In the genomic region with DNA sequence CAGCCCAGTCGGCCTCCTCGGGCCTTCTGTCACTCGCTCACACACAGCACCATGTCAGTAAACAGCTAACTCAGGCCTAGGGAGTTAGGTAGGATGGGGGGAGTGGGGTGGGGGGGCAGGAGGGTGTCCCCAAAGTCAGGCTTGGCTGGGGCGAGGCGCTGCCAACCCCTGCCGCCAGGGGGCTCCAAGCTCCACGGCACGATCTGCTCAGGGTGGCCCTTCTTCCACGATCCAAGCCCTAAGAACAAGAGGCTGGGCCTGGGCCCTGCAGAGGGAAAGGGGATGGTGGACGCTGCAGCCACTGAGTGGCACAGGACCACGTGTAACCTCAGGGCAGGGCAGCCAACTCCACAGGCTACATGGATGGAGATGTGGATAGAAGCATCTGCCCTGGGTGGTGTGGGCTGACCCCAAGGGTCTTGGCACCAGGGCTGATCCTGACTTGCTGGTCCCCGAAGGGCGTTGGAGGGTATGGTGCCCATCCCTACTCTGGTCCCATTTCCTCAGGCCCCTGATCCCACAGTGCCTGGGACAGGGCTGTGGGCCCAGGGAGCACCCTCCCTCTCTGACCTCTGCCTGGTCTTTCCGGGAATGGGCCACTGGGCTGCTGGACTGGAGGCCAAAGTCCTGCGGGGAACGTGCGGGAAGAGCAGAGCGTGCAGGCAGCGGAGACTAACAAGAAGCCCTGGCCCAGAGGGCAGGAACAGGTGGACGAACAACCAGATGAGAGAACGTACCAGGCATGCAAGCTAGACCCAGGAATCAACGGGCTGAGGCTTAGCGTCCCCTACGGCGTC, we compare ENCODE assay signal across 9 cellular contexts. TPM values are rescaled to one million over a fixed set of nuclear protein-coding genes. Genes with fewer than 3 reads are reported as not detected.
A peak's percentile ranks its signal among the peaks of the same experiment; 100 is the strongest.
DNase-seq lines count a peak whose midpoint lies in the region; FAIRE-seq and TF ChIP-seq lines count a peak whose summit lies in the region.
"Had no signal": no experiment of that assay in that cellular context is flagged by ENCODE, and none has a peak within 500 bp of the region (broad histone marks: within the 10 kb centered on the region; RNA-seq: fewer than 3 reads in every experiment).

No MANE protein-coding gene starts in this region.

- no peak overlapping the region for H3K4me3 ChIP-seq in H1 (ENCODE audit: extremely low read depth in 1 of 4, insufficient read depth in 2 of 4, low read depth in 3 of 4, low read length in 4 of 4)
- H3K4me3 ChIP-seq: skin epidermis had no signal

- no peaks in the 10 kb centered on the region for H3K27me3 ChIP-seq in H1 (replicated peaks in 1 of 4; ENCODE audit: control insufficient read depth in 3 of 4, extremely low read depth in 1 of 4, insufficient read depth in 3 of 4, low read length in 3 of 4)

- peak; percentile 89 to 99 (median 93) for TF ChIP-seq CTCF in H1 (IDR thresholded peaks at IDR 0.05; ENCODE audit: control extremely low read depth in 1 of 3, insufficient read depth in 1 of 3, low read depth in 1 of 3, low read length in 3 of 3)

- peak; percentile 92 to 93 for TF ChIP-seq RAD21 in H1 (IDR thresholded peaks at IDR 0.05 in 1 of 2, conservative IDR thresholded peaks at IDR 0.05 in 1 of 2; ENCODE audit: low read depth in 2 of 2, low read length in 2 of 2)

- no peaks in the 10 kb centered on the region for H3K79me1 ChIP-seq in H1 (ENCODE audit: low read depth, low read length)

- FAIRE-seq in H1 (lab: Jason Lieb, UNC) = no peak

- H2BK12ac ChIP-seq in H1 (ENCODE audit: low read depth, low read length) = no peak overlapping the region

- DNase-seq in NCI-H446 (lab: John Stamatoyannopoulos, UW) (peak; percentile 29 to 57), NCI-H446 treated with DMSO at 0.1 percent for 48 hours (lab: John Stamatoyannopoulos, UW) (no peak), NCI-H2196 (lab: John Stamatoyannopoulos, UW; ENCODE audit: unreplicated experiment) (peak; percentile 25), H1 (ENCODE audit: low read depth in 1 of 2, low spot score in 2 of 2) (peak in 1 of 2 experiments; percentile 96), mucosa of gallbladder (ENCODE audit: low spot score) (peak; percentile 66), NCI-H1048 (lab: John Stamatoyannopoulos, UW) (no peak)
- peak; percentile 49 to 67 for DNase-seq in activated CD8-positive, alpha-beta memory T cell treated with anti-CD3 and anti-CD28 coated beads for 4 hours (ENCODE audit: low read depth in 2 of 2)
- DNase-seq in stimulated activated CD8-positive, alpha-beta memory T cell treated with anti-CD3 and anti-CD28 coated beads, Interleukin-7, amount 100 ng/mL, for 24 hours (ENCODE audit: low read depth) = peak; percentile 74

- no peak overlapping the region for H3K27ac ChIP-seq in H1 (ENCODE audit: low read depth, low read length)

- H3K4ac ChIP-seq in H1 (replicated peaks; ENCODE audit: insufficient read length, low read depth, low read length) = no peak overlapping the region

- TF ChIP-seq EP300 in H1 (IDR thresholded peaks at IDR 0.05; ENCODE audit: borderline replicate concordance in 1 of 2, low read depth in 2 of 2, low read length in 2 of 2) = no peak

- POLR2A ChIA-PET in H1 (lab: Charles Lee; ENCODE audit: partially characterized antibody) = interaction anchor here (0.6 to 4.2 kb wide), 11 partner anchors 8 to 147 kb away, joined by 3 to 17 read pairs (median 4); a partner anchor contains a TSS

- no peak overlapping the region for H2BK20ac ChIP-seq in H1 (ENCODE audit: low read length)

- no peak overlapping the region for H2AFZ ChIP-seq in H1 (ENCODE audit: low read length)

- H3K79me2 ChIP-seq in H1 (ENCODE audit: control insufficient read depth in 1 of 2, insufficient read depth in 2 of 2, low read length in 2 of 2) = no peaks in the 10 kb centered on the region

- no peak overlapping the region; the same call in 1 of the 2 replicates for H3K18ac ChIP-seq in H1 (ENCODE audit: extremely low read depth, low read length)

- H3K4me2 ChIP-seq in H1 (ENCODE audit: insufficient read depth in 1 of 2, low read depth in 2 of 2, low read length in 2 of 2) = no peak overlapping the region

- no peak overlapping the region for H3K56ac ChIP-seq in H1 (replicated peaks; ENCODE audit: insufficient read length, low read depth, low read length)

- no peak overlapping the region for H2BK120ac ChIP-seq in H1 (replicated peaks; ENCODE audit: low read depth, low read length)

- H2AK5ac ChIP-seq in H1 (ENCODE audit: low read depth, low read length) = no peak overlapping the region

- no peak overlapping the region for H2BK5ac ChIP-seq in H1 (ENCODE audit: low read depth, low read length)

- no peak overlapping the region for H4K5ac ChIP-seq in H1 (ENCODE audit: insufficient read length, low read depth, low read length)

- H3K14ac ChIP-seq in H1 (ENCODE audit: insufficient read length) = no peak overlapping the region

- H3K9ac ChIP-seq in H1 (replicated peaks in 1 of 4; ENCODE audit: extremely low read depth in 1 of 4, low read depth in 3 of 4, low read length in 3 of 4) = no peak overlapping the region

- no peaks in the 10 kb centered on the region; the same call in 1 of the 2 replicates for H3K23me2 ChIP-seq in H1 (ENCODE audit: low read depth, low read length)

- H4K91ac ChIP-seq in H1 (replicated peaks; ENCODE audit: insufficient read length, low read length) = no peak overlapping the region

- H3K36me3 ChIP-seq in H1 (ENCODE audit: control insufficient read depth in 2 of 4, insufficient read depth in 4 of 4, low read length in 3 of 4) = peaks cover 8 to 24% (median 12%) of the 10 kb centered on the region in 4 experiments; a peak in 6 of 8 replicates

- no peaks in the 10 kb centered on the region for H3K9me3 ChIP-seq in H1 (ENCODE audit: insufficient read depth in 2 of 2, low read depth in 1 of 2, low read length in 1 of 2)

- peaks cover 3 to 11% (median 10%) of the 10 kb centered on the region in 4 experiments; a peak in 6 of 7 replicates for H3K4me1 ChIP-seq in H1 (replicated peaks in 1 of 4; ENCODE audit: control insufficient read depth in 3 of 4, insufficient read depth in 4 of 4, low read length in 3 of 4)

- TF ChIP-seq POLR2A in H1 (IDR thresholded peaks at IDR 0.05; ENCODE audit: control extremely low read depth in 1 of 2, low read depth in 2 of 2, low read length in 2 of 2) = no peak

- peaks cover 8 to 14% of the 10 kb centered on the region in 2 experiments for H4K20me1 ChIP-seq in H1 (replicated peaks in 1 of 2; ENCODE audit: control insufficient read depth in 1 of 2, insufficient read depth in 2 of 2, low read length in 2 of 2)

- WGBS in H1 (ENCODE audit: extremely low coverage in 1 of 2, insufficient coverage in 1 of 2, insufficient read length in 1 of 2, insufficient replicate concordance in 2 of 2, low coverage in 1 of 2, low lambda C conversion rate in 2 of 2, missing lambda C conversion rate in 1 of 2), 2 experiments = 75% methylated on average over 20 of the region's 25 CpGs; no CpG with 5 or more reads in 1 of the 2 experiments

- no peak overlapping the region for H3K23ac ChIP-seq in H1 (ENCODE audit: insufficient read length)

- no peak overlapping the region for H2BK15ac ChIP-seq in H1 (ENCODE audit: low read length)

- H4K8ac ChIP-seq in H1 (ENCODE audit: extremely low read depth, insufficient read depth, low read length) = no peak overlapping the region

- CTCF ChIA-PET in H1 (lab: Charles Lee; ENCODE audit: partially characterized antibody) = interaction anchor here (0.7 to 16.2 kb wide), 21 partner anchors 9 to 250 kb away, joined by 3 to 369 read pairs (median 4); no protein-coding TSS in a partner anchor

RNA-seq across cellular contexts. Expression of a gene that starts 29.1 kb away (rescaled TPM):
- total RNA-seq in H1 (2021; fragmentation: NEBNext Ultra II Directional; extraction: Animal tissue kit (Norgen Biotek cat#: 25700)) = 14.2 and 14.8 TPM in 2 replicates
- 21.9 and 25.0 TPM in 2 replicates for polyA plus RNA-seq in H1 (2011; rRNA removed)
- 20.2 TPM for polyA plus RNA-seq in H1 (2011; cell fraction: cytosol; rRNA removed)
- polyA plus RNA-seq in H1 (2011; cell fraction: nucleus; rRNA removed) = 38.2 TPM
- polyA plus RNA-seq in H1 (2012, experiment 1 of 2) = 11.3 to 14.7 TPM (median 13.7 TPM) in 4 replicates
- polyA plus RNA-seq in H1 (2012, experiment 2 of 2) = 16.5 TPM
- 8.1 TPM for polyA plus RNA-seq in H1 (2013, experiment 1 of 2)
- polyA plus RNA-seq in H1 (2013, experiment 2 of 2) = 9.0 TPM
- 6.3 and 8.1 TPM in 2 replicates for polyA minus RNA-seq in H1 (2011; rRNA and poly(A)+ RNA removed)
- 6.8 TPM for polyA minus RNA-seq in H1 (2011; cell fraction: cytosol; rRNA and poly(A)+ RNA removed)
- polyA minus RNA-seq in H1 (2011; cell fraction: nucleus; rRNA and poly(A)+ RNA removed) = 13.8 TPM
- 26.9 TPM for total RNA-seq in mucosa of gallbladder

RNA-seq across cellular contexts. Expression of a gene that starts 29.1 kb away (rescaled TPM):
- total RNA-seq in H1 (2021; fragmentation: NEBNext Ultra II Directional; extraction: Animal tissue kit (Norgen Biotek cat#: 25700)) = 15.2 and 16.6 TPM in 2 replicates
- polyA plus RNA-seq in H1 (2011; rRNA removed) = 33.7 and 45.0 TPM in 2 replicates
- 30.8 TPM for polyA plus RNA-seq in H1 (2011; cell fraction: cytosol; rRNA removed)
- 39.7 TPM for polyA plus RNA-seq in H1 (2011; cell fraction: nucleus; rRNA removed)
- 21.8 to 30.3 TPM (median 29.0 TPM) in 4 replicates for polyA plus RNA-seq in H1 (2012, experiment 1 of 2)
- 26.2 TPM for polyA plus RNA-seq in H1 (2012, experiment 2 of 2)
- 12.0 TPM for polyA plus RNA-seq in H1 (2013, experiment 1 of 2)
- 10.6 TPM for polyA plus RNA-seq in H1 (2013, experiment 2 of 2)
- polyA minus RNA-seq in H1 (2011; rRNA and poly(A)+ RNA removed) = 9.1 and 11.6 TPM in 2 replicates
- polyA minus RNA-seq in H1 (2011; cell fraction: cytosol; rRNA and poly(A)+ RNA removed) = 25.5 TPM
- polyA minus RNA-seq in H1 (2011; cell fraction: nucleus; rRNA and poly(A)+ RNA removed) = 7.3 TPM
- total RNA-seq in mucosa of gallbladder = 214 TPM

RNA-seq across cellular contexts. Expression of a gene that starts 45.9 kb away (rescaled TPM):
- 43.2 and 49.6 TPM in 2 replicates for total RNA-seq in H1 (2021; fragmentation: NEBNext Ultra II Directional; extraction: Animal tissue kit (Norgen Biotek cat#: 25700))
- 31.0 and 68.3 TPM in 2 replicates for polyA plus RNA-seq in H1 (2011; rRNA removed)
- polyA plus RNA-seq in H1 (2011; cell fraction: cytosol; rRNA removed) = 68.4 TPM
- polyA plus RNA-seq in H1 (2011; cell fraction: nucleus; rRNA removed) = 444 TPM
- 37.9 to 61.7 TPM (median 55.2 TPM) in 4 replicates for polyA plus RNA-seq in H1 (2012, experiment 1 of 2)
- polyA plus RNA-seq in H1 (2012, experiment 2 of 2) = 25.1 TPM
- polyA plus RNA-seq in H1 (2013, experiment 1 of 2) = 23.2 TPM
- polyA plus RNA-seq in H1 (2013, experiment 2 of 2) = 21.9 TPM
- 18.4 and 21.2 TPM in 2 replicates for polyA minus RNA-seq in H1 (2011; rRNA and poly(A)+ RNA removed)
- 28.8 TPM for polyA minus RNA-seq in H1 (2011; cell fraction: cytosol; rRNA and poly(A)+ RNA removed)
- polyA minus RNA-seq in H1 (2011; cell fraction: nucleus; rRNA and poly(A)+ RNA removed) = 88.4 TPM
- 44.3 TPM for total RNA-seq in mucosa of gallbladder

RNA-seq across cellular contexts. Expression of a gene that starts 50.2 kb away (rescaled TPM):
- total RNA-seq in H1 (2021; fragmentation: NEBNext Ultra II Directional; extraction: Animal tissue kit (Norgen Biotek cat#: 25700)) = 10.1 and 13.6 TPM in 2 replicates
- 18.2 and 18.4 TPM in 2 replicates for polyA plus RNA-seq in H1 (2011; rRNA removed)
- polyA plus RNA-seq in H1 (2011; cell fraction: cytosol; rRNA removed) = 18.8 TPM
- 19.5 TPM for polyA plus RNA-seq in H1 (2011; cell fraction: nucleus; rRNA removed)
- polyA plus RNA-seq in H1 (2012, experiment 1 of 2) = 7.8 to 13.8 TPM (median 12.6 TPM) in 4 replicates
- 11.7 TPM for polyA plus RNA-seq in H1 (2012, experiment 2 of 2)
- polyA plus RNA-seq in H1 (2013, experiment 1 of 2) = 5.2 TPM
- 5.0 TPM for polyA plus RNA-seq in H1 (2013, experiment 2 of 2)
- 32.1 and 36.1 TPM in 2 replicates for polyA minus RNA-seq in H1 (2011; rRNA and poly(A)+ RNA removed)
- polyA minus RNA-seq in H1 (2011; cell fraction: cytosol; rRNA and poly(A)+ RNA removed) = 7.8 TPM
- polyA minus RNA-seq in H1 (2011; cell fraction: nucleus; rRNA and poly(A)+ RNA removed) = 11.9 TPM
- 39.4 TPM for total RNA-seq in mucosa of gallbladder

Comparison
In these comparisons a context has a peak if more than half of its experiments do, and no peak if none do; other contexts are left out.
1. DNase-seq: peak in NCI-H446 (2 of 2), NCI-H2196 (single experiment), activated CD8-positive, alpha-beta memory T cell treated with anti-CD3 and anti-CD28 coated beads for 4 hours (2 of 2), mucosa of gallbladder (single experiment) and stimulated activated CD8-positive, alpha-beta memory T cell treated with anti-CD3 and anti-CD28 coated beads, Interleukin-7, amount 100 ng/mL, for 24 hours (single experiment); none in NCI-H446 treated with DMSO at 0.1 percent for 48 hours (single experiment) and NCI-H1048 (single experiment).
2. RNA of a gene that starts 29.1 kb away (total RNA-seq): 214 TPM in mucosa of gallbladder (single experiment); 15.2 to 16.6 TPM in H1; every median in the first group is over 10 times any median in the second.